1 cellular context compared by ENCODE assay signal in genomic region chr6:28335564-28336283, GRCh38.
A peak's percentile ranks its signal among the peaks of the same experiment; 100 is the strongest.
TF ChIP-seq lines count a peak whose summit lies in the region.

TSS of gene ZSCAN31 (minus strand) at chr6:28336148. CDS start at chr6:28329683, 6,465 bp downstream.

TF ChIP-seq in WTC11, 78 proteins besides CTCF, POLR2A, EP300 and RAD21 (continued from another document and continues in another):
- TF ChIP-seq ZMAT4 (CRISPR knock-in tag; IDR thresholded peaks at IDR 0.05) (no peak), FOXK1 (CRISPR knock-in tag; IDR thresholded peaks at IDR 0.05) (no peak), ZBTB21 (CRISPR knock-in tag; IDR thresholded peaks at IDR 0.05; ENCODE audit: borderline replicate concordance) (no peak), ZNF425 (CRISPR knock-in tag; conservative IDR thresholded peaks at IDR 0.05) (no peak), ZNF423 (CRISPR knock-in tag; IDR thresholded peaks at IDR 0.05) (peak; percentile 43; the same call in 1 of the 2 replicates), SP1 (CRISPR knock-in tag; conservative IDR thresholded peaks at IDR 0.05) (peak; percentile 75), NFATC4 (CRISPR knock-in tag; IDR thresholded peaks at IDR 0.05) (0 out of 2 replicates have a peak, but pooled peaks have one; percentile 67), IRF2 (CRISPR knock-in tag; IDR thresholded peaks at IDR 0.05; ENCODE audit: borderline replicate concordance, low read depth) (no peak), SMAD4 (CRISPR knock-in tag; IDR thresholded peaks at IDR 0.05) (no peak), HMGXB4 (CRISPR knock-in tag; IDR thresholded peaks at IDR 0.05) (no peak), ZNF121 (CRISPR knock-in tag; IDR thresholded peaks at IDR 0.05) (no peak), GABPB1 (CRISPR knock-in tag; IDR thresholded peaks at IDR 0.05) (no peak; the same call in 1 of the 2 replicates), JAZF1 (CRISPR knock-in tag; IDR thresholded peaks at IDR 0.05) (no peak), ZNF671 (CRISPR knock-in tag; IDR thresholded peaks at IDR 0.05) (peak; percentile 72; the same call in 1 of the 2 replicates), FOXP1 (CRISPR knock-in tag; IDR thresholded peaks at IDR 0.05; ENCODE audit: borderline replicate concordance) (peak; percentile 64; the same call in 1 of the 2 replicates), MAX (CRISPR knock-in tag; IDR thresholded peaks at IDR 0.05) (peak; percentile 69), ATF1 (CRISPR knock-in tag; IDR thresholded peaks at IDR 0.05) (no peak), PRDM15 (CRISPR knock-in tag; IDR thresholded peaks at IDR 0.05) (no peak), NFYB (CRISPR knock-in tag; conservative IDR thresholded peaks at IDR 0.05; ENCODE audit: low read depth) (peak; percentile 66; the same call in 1 of the 2 replicates), SOX15 (CRISPR knock-in tag; IDR thresholded peaks at IDR 0.05) (no peak), ZNF416 (CRISPR knock-in tag; IDR thresholded peaks at IDR 0.05) (no peak), EMX1 (CRISPR knock-in tag; IDR thresholded peaks at IDR 0.05) (0 out of 2 replicates have a peak, but pooled peaks have one; percentile 44), KAT7 (CRISPR knock-in tag; IDR thresholded peaks at IDR 0.05; ENCODE audit: borderline replicate concordance) (no peak), ZNF219 (CRISPR knock-in tag; IDR thresholded peaks at IDR 0.05; ENCODE audit: borderline replicate concordance) (no peak), TEAD4 (CRISPR knock-in tag; IDR thresholded peaks at IDR 0.05) (0 out of 2 replicates have a peak, but pooled peaks have one; percentile 11), TP53 (CRISPR knock-in tag; IDR thresholded peaks at IDR 0.05) (no peak), CREM (CRISPR knock-in tag; IDR thresholded peaks at IDR 0.05) (peak; percentile 36; the same call in 1 of the 2 replicates), NFE2L1 (CRISPR knock-in tag; IDR thresholded peaks at IDR 0.05) (0 out of 2 replicates have a peak, but pooled peaks have one; percentile 64), FOXJ3 (CRISPR knock-in tag; IDR thresholded peaks at IDR 0.05; ENCODE audit: borderline replicate concordance) (no peak)
- TF ChIP-seq, protein P1, sequence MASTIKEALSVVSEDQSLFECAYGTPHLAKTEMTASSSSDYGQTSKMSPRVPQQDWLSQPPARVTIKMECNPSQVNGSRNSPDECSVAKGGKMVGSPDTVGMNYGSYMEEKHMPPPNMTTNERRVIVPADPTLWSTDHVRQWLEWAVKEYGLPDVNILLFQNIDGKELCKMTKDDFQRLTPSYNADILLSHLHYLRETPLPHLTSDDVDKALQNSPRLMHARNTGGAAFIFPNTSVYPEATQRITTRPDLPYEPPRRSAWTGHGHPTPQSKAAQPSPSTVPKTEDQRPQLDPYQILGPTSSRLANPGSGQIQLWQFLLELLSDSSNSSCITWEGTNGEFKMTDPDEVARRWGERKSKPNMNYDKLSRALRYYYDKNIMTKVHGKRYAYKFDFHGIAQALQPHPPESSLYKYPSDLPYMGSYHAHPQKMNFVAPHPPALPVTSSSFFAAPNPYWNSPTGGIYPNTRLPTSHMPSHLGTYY (CRISPR knock-in tag; IDR thresholded peaks at IDR 0.05), result no peak; the same call in 1 of the 2 replicates
- TF ChIP-seq, protein P2, sequence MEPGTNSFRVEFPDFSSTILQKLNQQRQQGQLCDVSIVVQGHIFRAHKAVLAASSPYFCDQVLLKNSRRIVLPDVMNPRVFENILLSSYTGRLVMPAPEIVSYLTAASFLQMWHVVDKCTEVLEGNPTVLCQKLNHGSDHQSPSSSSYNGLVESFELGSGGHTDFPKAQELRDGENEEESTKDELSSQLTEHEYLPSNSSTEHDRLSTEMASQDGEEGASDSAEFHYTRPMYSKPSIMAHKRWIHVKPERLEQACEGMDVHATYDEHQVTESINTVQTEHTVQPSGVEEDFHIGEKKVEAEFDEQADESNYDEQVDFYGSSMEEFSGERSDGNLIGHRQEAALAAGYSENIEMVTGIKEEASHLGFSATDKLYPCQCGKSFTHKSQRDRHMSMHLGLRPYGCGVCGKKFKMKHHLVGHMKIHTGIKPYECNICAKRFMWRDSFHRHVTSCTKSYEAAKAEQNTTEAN (CRISPR knock-in tag; IDR thresholded peaks at IDR 0.05), result 0 out of 2 replicates have a peak, but pooled peaks have one; percentile 68
- TF ChIP-seq, protein P3, sequence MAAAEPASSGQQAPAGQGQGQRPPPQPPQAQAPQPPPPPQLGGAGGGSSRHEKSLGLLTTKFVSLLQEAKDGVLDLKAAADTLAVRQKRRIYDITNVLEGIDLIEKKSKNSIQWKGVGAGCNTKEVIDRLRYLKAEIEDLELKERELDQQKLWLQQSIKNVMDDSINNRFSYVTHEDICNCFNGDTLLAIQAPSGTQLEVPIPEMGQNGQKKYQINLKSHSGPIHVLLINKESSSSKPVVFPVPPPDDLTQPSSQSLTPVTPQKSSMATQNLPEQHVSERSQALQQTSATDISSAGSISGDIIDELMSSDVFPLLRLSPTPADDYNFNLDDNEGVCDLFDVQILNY (CRISPR knock-in tag; IDR thresholded peaks at IDR 0.05), result 0 out of 2 replicates have a peak, but pooled peaks have one; percentile 9
- TF ChIP-seq, protein P4, sequence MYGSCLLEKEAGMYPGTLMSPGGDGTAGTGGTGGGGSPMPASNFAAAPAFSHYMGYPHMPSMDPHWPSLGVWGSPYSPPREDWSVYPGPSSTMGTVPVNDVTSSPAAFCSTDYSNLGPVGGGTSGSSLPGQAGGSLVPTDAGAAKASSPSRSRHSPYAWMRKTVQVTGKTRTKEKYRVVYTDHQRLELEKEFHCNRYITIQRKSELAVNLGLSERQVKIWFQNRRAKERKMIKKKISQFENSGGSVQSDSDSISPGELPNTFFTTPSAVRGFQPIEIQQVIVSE (CRISPR knock-in tag; IDR thresholded peaks at IDR 0.05; ENCODE audit: borderline replicate concordance), result peak; percentile 13; the same call in 1 of the 2 replicates
- TF ChIP-seq, protein P5, sequence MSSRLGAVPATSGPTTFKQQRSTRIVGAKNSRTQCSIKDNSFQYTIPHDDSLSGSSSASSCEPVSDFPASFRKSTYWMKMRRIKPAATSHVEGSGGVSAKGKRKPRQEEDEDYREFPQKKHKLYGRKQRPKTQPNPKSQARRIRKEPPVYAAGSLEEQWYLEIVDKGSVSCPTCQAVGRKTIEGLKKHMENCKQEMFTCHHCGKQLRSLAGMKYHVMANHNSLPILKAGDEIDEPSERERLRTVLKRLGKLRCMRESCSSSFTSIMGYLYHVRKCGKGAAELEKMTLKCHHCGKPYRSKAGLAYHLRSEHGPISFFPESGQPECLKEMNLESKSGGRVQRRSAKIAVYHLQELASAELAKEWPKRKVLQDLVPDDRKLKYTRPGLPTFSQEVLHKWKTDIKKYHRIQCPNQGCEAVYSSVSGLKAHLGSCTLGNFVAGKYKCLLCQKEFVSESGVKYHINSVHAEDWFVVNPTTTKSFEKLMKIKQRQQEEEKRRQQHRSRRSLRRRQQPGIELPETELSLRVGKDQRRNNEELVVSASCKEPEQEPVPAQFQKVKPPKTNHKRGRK (CRISPR knock-in tag; IDR thresholded peaks at IDR 0.05; ENCODE audit: borderline replicate concordance), result no peak
- TF ChIP-seq, protein P6, sequence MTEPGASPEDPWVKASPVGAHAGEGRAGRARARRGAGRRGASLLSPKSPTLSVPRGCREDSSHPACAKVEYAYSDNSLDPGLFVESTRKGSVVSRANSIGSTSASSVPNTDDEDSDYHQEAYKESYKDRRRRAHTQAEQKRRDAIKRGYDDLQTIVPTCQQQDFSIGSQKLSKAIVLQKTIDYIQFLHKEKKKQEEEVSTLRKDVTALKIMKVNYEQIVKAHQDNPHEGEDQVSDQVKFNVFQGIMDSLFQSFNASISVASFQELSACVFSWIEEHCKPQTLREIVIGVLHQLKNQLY (CRISPR knock-in tag; IDR thresholded peaks at IDR 0.05), result no peak
- TF ChIP-seq, protein P7, sequence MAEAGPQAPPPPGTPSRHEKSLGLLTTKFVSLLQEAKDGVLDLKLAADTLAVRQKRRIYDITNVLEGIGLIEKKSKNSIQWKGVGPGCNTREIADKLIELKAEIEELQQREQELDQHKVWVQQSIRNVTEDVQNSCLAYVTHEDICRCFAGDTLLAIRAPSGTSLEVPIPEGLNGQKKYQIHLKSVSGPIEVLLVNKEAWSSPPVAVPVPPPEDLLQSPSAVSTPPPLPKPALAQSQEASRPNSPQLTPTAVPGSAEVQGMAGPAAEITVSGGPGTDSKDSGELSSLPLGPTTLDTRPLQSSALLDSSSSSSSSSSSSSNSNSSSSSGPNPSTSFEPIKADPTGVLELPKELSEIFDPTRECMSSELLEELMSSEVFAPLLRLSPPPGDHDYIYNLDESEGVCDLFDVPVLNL (CRISPR knock-in tag; IDR thresholded peaks at IDR 0.05; ENCODE audit: borderline replicate concordance, low read depth), result no peak
- TF ChIP-seq, protein P8, sequence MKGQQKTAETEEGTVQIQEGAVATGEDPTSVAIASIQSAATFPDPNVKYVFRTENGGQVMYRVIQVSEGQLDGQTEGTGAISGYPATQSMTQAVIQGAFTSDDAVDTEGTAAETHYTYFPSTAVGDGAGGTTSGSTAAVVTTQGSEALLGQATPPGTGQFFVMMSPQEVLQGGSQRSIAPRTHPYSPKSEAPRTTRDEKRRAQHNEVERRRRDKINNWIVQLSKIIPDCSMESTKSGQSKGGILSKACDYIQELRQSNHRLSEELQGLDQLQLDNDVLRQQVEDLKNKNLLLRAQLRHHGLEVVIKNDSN (CRISPR knock-in tag; IDR thresholded peaks at IDR 0.05), result no peak
- TF ChIP-seq, protein P9, sequence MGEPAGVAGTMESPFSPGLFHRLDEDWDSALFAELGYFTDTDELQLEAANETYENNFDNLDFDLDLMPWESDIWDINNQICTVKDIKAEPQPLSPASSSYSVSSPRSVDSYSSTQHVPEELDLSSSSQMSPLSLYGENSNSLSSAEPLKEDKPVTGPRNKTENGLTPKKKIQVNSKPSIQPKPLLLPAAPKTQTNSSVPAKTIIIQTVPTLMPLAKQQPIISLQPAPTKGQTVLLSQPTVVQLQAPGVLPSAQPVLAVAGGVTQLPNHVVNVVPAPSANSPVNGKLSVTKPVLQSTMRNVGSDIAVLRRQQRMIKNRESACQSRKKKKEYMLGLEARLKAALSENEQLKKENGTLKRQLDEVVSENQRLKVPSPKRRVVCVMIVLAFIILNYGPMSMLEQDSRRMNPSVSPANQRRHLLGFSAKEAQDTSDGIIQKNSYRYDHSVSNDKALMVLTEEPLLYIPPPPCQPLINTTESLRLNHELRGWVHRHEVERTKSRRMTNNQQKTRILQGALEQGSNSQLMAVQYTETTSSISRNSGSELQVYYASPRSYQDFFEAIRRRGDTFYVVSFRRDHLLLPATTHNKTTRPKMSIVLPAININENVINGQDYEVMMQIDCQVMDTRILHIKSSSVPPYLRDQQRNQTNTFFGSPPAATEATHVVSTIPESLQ (CRISPR knock-in tag; IDR thresholded peaks at IDR 0.05), result no peak
